Comparison of ENCODE assay signal across 8 cellular contexts in the genomic region with DNA sequence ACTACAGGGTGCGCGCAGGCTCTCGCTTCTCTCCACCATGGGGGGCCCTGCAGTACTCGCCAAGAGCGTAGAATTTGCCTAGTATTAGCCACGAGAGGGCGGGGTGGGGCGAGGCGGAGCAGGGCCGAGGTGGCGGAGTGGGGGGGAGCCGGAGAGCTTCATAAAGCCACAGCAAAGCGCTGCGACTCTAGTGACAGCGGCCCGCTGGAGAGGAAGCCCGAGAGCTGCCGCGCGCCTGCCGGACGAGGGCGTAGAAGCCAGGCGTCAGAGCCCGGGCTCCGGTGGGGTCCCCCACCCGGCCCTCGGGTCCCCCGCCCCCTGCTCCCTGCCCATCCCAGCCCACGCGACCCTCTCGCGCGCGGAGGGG. TPM values are rescaled to one million over a fixed set of nuclear protein-coding genes. Genes with fewer than 3 reads are reported as not detected.
DNase-seq lines count a peak whose midpoint lies in the region; ATAC-seq and TF ChIP-seq lines count a peak whose summit lies in the region.

A gene with protein sequence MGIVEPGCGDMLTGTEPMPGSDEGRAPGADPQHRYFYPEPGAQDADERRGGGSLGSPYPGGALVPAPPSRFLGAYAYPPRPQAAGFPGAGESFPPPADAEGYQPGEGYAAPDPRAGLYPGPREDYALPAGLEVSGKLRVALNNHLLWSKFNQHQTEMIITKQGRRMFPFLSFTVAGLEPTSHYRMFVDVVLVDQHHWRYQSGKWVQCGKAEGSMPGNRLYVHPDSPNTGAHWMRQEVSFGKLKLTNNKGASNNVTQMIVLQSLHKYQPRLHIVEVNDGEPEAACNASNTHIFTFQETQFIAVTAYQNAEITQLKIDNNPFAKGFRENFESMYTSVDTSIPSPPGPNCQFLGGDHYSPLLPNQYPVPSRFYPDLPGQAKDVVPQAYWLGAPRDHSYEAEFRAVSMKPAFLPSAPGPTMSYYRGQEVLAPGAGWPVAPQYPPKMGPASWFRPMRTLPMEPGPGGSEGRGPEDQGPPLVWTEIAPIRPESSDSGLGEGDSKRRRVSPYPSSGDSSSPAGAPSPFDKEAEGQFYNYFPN (plus strand): TSS at position 190 of the 367 bp plus-strand sequence. CDS start 219 bp downstream, outside the sequence.

- H3K27me3 Mint-ChIP-seq in dendritic cell treated with granulocyte-macrophage colony-stimulating factor and Interleukin-4, amounts not matched to agents 40 ng/mL and 50 ng/mL, for 4 days = peaks cover 80% of the 10 kb centered on the region

- no peaks in the 10 kb centered on the region for H3K36me3 ChIP-seq in mucosa of descending colon (ENCODE audit: low read depth)

- H3K27ac Mint-ChIP-seq in dendritic cell treated with granulocyte-macrophage colony-stimulating factor and Interleukin-4, amounts not matched to agents 40 ng/mL and 50 ng/mL, for 4 days = peak within 1 kb of the TSS; percentile 12

- no peaks in the 10 kb centered on the region for H3K9me3 Mint-ChIP-seq in dendritic cell treated with granulocyte-macrophage colony-stimulating factor and Interleukin-4, amounts not matched to agents 40 ng/mL and 50 ng/mL, for 4 days

- intact Hi-C loops in dendritic cell treated with granulocyte-macrophage colony-stimulating factor and Interleukin-4, amounts not matched to agents 40 ng/mL and 50 ng/mL, for 4 days (cut with micrococcal nuclease) = no loop called here
- intact Hi-C loops in mucosa of descending colon (cut with DNase I, micrococcal nuclease) = no loop called here

- H3K36me3 Mint-ChIP-seq in dendritic cell treated with granulocyte-macrophage colony-stimulating factor and Interleukin-4, amounts not matched to agents 40 ng/mL and 50 ng/mL, for 4 days (ENCODE audit: low read depth) = no peaks in the 10 kb centered on the region

- DNase-seq in NCI-H2107 treated with DMSO at 0.1 percent for 48 hours (lab: John Stamatoyannopoulos, UW; ENCODE audit: unreplicated experiment) (peak; percentile 34), mucosa of descending colon (peak; percentile 79 to 90 (median 80)), hippocampal formation (lab: John Stamatoyannopoulos, UW) (no peak)
- peak; percentile 87 for DNase-seq in activated CD4-positive, alpha-beta T cell treated with anti-CD3 and anti-CD28 coated beads for 24 hours (ENCODE audit: low read depth in 2 of 2)
- DNase-seq in stimulated activated CD8-positive, alpha-beta memory T cell treated with anti-CD3 and anti-CD28 coated beads, Interleukin-7, amount 100 ng/mL, for 48 hours (ENCODE audit: extremely low read depth in 1 of 2, low read depth in 1 of 2) = peak; percentile 84 to 93

- no peaks in the 10 kb centered on the region for H3K9me3 ChIP-seq in mucosa of descending colon

- peak within 1 kb of the TSS; percentile 59 for H3K4me3 Mint-ChIP-seq in dendritic cell treated with granulocyte-macrophage colony-stimulating factor and Interleukin-4, amounts not matched to agents 40 ng/mL and 50 ng/mL, for 4 days

- peaks cover 13% of the 10 kb centered on the region for H3K4me1 ChIP-seq in mucosa of descending colon (ENCODE audit: low read depth)

- peak; percentile 60 for ATAC-seq in GM18498 (IDR thresholded peaks at IDR 0.05; ENCODE audit: unreplicated experiment)
- ATAC-seq in HG02870 (IDR thresholded peaks at IDR 0.05; ENCODE audit: unreplicated experiment) = peak; percentile 54
- peak; percentile 88 for ATAC-seq in mucosa of descending colon

- H3K4me1 Mint-ChIP-seq in dendritic cell treated with granulocyte-macrophage colony-stimulating factor and Interleukin-4, amounts not matched to agents 40 ng/mL and 50 ng/mL, for 4 days (ENCODE audit: low read depth) = peaks cover 25% of the 10 kb centered on the region

- TF ChIP-seq CTCF in mucosa of descending colon (IDR thresholded peaks at IDR 0.05) = no peak

- H3K4me3 ChIP-seq in mucosa of descending colon = peak within 1 kb of the TSS; percentile 3

RNA-seq across cellular contexts. Expression of the gene that starts here (rescaled TPM):
- total RNA-seq in mucosa of descending colon = 1 to 10 TPM in 2 of 3 donors, under 1 TPM in 1; 0.72 to 1.2 (median 1.2) TPM

Comparison
In these comparisons a context has a peak if more than half of its experiments do, and no peak if none do; other contexts are left out.
1. DNase-seq: peak in NCI-H2107 treated with DMSO at 0.1 percent for 48 hours (single experiment), activated CD4-positive, alpha-beta T cell treated with anti-CD3 and anti-CD28 coated beads for 24 hours (2 of 2), mucosa of descending colon (3 of 3) and stimulated activated CD8-positive, alpha-beta memory T cell treated with anti-CD3 and anti-CD28 coated beads, Interleukin-7, amount 100 ng/mL, for 48 hours (2 of 2); none in hippocampal formation (0 of 2).
2. Peak in every context shown above with its lines, with median percentiles within 50 percentile points of each other: ATAC-seq.